In genomic region chr1:45604239-45604638, GRCh38 we compare ENCODE assay signal across 18 cellular contexts. TPM values are rescaled to one million over a fixed set of nuclear protein-coding genes. Genes with fewer than 3 reads are reported as not detected.
DNase-seq lines count a peak whose midpoint lies in the region; ATAC-seq, FAIRE-seq and TF ChIP-seq lines count a peak whose summit lies in the region.
"Had no signal": no experiment of that assay in that cellular context is flagged by ENCODE, and none has a peak within 500 bp of the region (broad histone marks: within the 10 kb centered on the region; RNA-seq: fewer than 3 reads in every experiment).

No MANE protein-coding gene starts in this region.

- peaks cover 94% of the 10 kb centered on the region for H3K36me3 ChIP-seq in K562 (ENCODE audit: control insufficient read depth, insufficient read depth, low read length)
- H3K36me3 ChIP-seq in mucosa of descending colon (ENCODE audit: low read depth), result no peaks in the 10 kb centered on the region

- peak; percentile 35 for FAIRE-seq in GM18507 (lab: Jason Lieb, UNC)
- no peak for FAIRE-seq in K562 (lab: Jason Lieb, UNC)
- FAIRE-seq: A549, HTR-8/SVneo had no signal

- H4K20me1 ChIP-seq in K562 (replicated peaks; ENCODE audit: control insufficient read depth, insufficient read depth, low read length), result no peaks in the 10 kb centered on the region

- H3K79me2 ChIP-seq in K562 (ENCODE audit: control insufficient read depth, insufficient read depth, low read length), result peaks cover 78% of the 10 kb centered on the region

- 100% methylated on average over 2 of the region's 2 CpGs for WGBS in K562 (ENCODE audit: insufficient coverage, low coverage, missing lambda C conversion rate)

- H3K36me3 Mint-ChIP-seq in activated CD4-positive, alpha-beta T cell treated with anti-CD3 and anti-CD28 coated beads for 36 hours (ENCODE audit: low read depth), result peaks cover 57% of the 10 kb centered on the region
- H3K36me3 Mint-ChIP-seq in activated CD4-positive, alpha-beta T cell treated with anti-CD3 and anti-CD28 coated beads, Interleukin-2, amount 10 ng/mL, durations not matched to agents 7 days and 5 days (ENCODE audit: low read depth), result peaks cover 59% of the 10 kb centered on the region
- peaks cover 87% of the 10 kb centered on the region for H3K36me3 Mint-ChIP-seq in CD4-positive, alpha-beta T cell (ENCODE audit: low read depth)

- H3K27ac ChIP-seq in CD4-positive, alpha-beta T cell (ENCODE audit: low read depth, low read length), result no peak overlapping the region
- H3K27ac ChIP-seq in K562 (ENCODE audit: extremely low read depth, low read depth, low read length), result no peak overlapping the region
- H3K27ac ChIP-seq: 22Rv1, A549, C4-2B had no signal

- no peak for TF ChIP-seq CTCF in CD4-positive, alpha-beta T cell (IDR thresholded peaks at IDR 0.05)
- TF ChIP-seq CTCF in K562 (IDR thresholded peaks at IDR 0.05 in 2 of 3, conservative IDR thresholded peaks at IDR 0.05 in 1 of 3; ENCODE audit: insufficient read depth in 2 of 3, low read depth in 1 of 3, low read length in 3 of 3) (no peak), mucosa of descending colon (IDR thresholded peaks at IDR 0.05) (no peak)

- H3K9me3 Mint-ChIP-seq in activated CD4-positive, alpha-beta T cell treated with anti-CD3 and anti-CD28 coated beads for 36 hours (ENCODE audit: low read depth), result no peaks in the 10 kb centered on the region
- H3K9me3 Mint-ChIP-seq in activated CD4-positive, alpha-beta T cell treated with anti-CD3 and anti-CD28 coated beads, Interleukin-2, amount 10 ng/mL, durations not matched to agents 7 days and 5 days, result no peaks in the 10 kb centered on the region
- H3K9me3 Mint-ChIP-seq in CD4-positive, alpha-beta T cell, result no peaks in the 10 kb centered on the region
- H3K9me3 Mint-ChIP-seq: CD4-positive, alpha-beta memory T cell; IgD-negative memory B cell had no signal

- no peaks in the 10 kb centered on the region for H3K9me1 ChIP-seq in K562 (ENCODE audit: control insufficient read depth, insufficient read depth, low read length)

- no peaks in the 10 kb centered on the region for H3K27me3 ChIP-seq in CD4-positive, alpha-beta T cell (ENCODE audit: control insufficient read depth, insufficient read depth, low read length)
- no peaks in the 10 kb centered on the region for H3K27me3 ChIP-seq in K562 (ENCODE audit: control insufficient read depth in 2 of 2, insufficient read depth in 2 of 2, low read length in 2 of 2)

- H2AFZ ChIP-seq in K562 (ENCODE audit: low read depth, low read length), result no peak overlapping the region

- no peak for ATAC-seq in activated CD4-positive, alpha-beta T cell treated with anti-CD3 and anti-CD28 coated beads for 36 hours
- no peak for ATAC-seq in CD4-positive, alpha-beta T cell (ENCODE audit: poor library complexity)
- ATAC-seq in K562, result no peak
- no peak for ATAC-seq in mucosa of descending colon
- ATAC-seq: A549 had no signal

- intact Hi-C loops in activated CD4-positive, alpha-beta T cell treated with anti-CD3 and anti-CD28 coated beads for 36 hours (cut with DNase I, micrococcal nuclease), result no loop called here
- intact Hi-C loops in CD4-positive, alpha-beta T cell (cut with DNase I, micrococcal nuclease), result no loop called here
- intact Hi-C loops in K562 (cut with micrococcal nuclease) (no loop called here), mucosa of descending colon (cut with DNase I, micrococcal nuclease) (no loop called here)

- H3K27me3 Mint-ChIP-seq in activated CD4-positive, alpha-beta T cell treated with anti-CD3 and anti-CD28 coated beads for 36 hours, result no peaks in the 10 kb centered on the region
- H3K27me3 Mint-ChIP-seq in activated CD4-positive, alpha-beta T cell treated with anti-CD3 and anti-CD28 coated beads, Interleukin-2, amount 10 ng/mL, durations not matched to agents 7 days and 5 days, result no peaks in the 10 kb centered on the region
- H3K27me3 Mint-ChIP-seq in CD4-positive, alpha-beta T cell, result no peaks in the 10 kb centered on the region
- H3K27me3 Mint-ChIP-seq: CD4-positive, alpha-beta memory T cell; IgD-negative memory B cell had no signal

- H3K4me1 ChIP-seq in K562 (replicated peaks in 1 of 2; ENCODE audit: control insufficient read depth in 2 of 2, insufficient read depth in 2 of 2, low read length in 2 of 2), result no peaks in the 10 kb centered on the region; a peak in 1 of 5 replicates
- no peaks in the 10 kb centered on the region for H3K4me1 ChIP-seq in mucosa of descending colon (ENCODE audit: low read depth)

- H3K4me3 Mint-ChIP-seq in activated CD4-positive, alpha-beta T cell treated with anti-CD3 and anti-CD28 coated beads for 36 hours, result no peak overlapping the region
- H3K4me3 Mint-ChIP-seq in activated CD4-positive, alpha-beta T cell treated with anti-CD3 and anti-CD28 coated beads, Interleukin-2, amount 10 ng/mL, durations not matched to agents 7 days and 5 days, result no peak overlapping the region
- no peak overlapping the region for H3K4me3 Mint-ChIP-seq in CD4-positive, alpha-beta T cell
- H3K4me3 Mint-ChIP-seq: CD4-positive, alpha-beta memory T cell; IgD-negative memory B cell had no signal

- in situ Hi-C loops in K562 (cut with MboI), result no loop called here

- no peak for TF ChIP-seq RAD21 in K562 (CRISPR knock-in tag; conservative IDR thresholded peaks at IDR 0.05 in 1 of 2, IDR thresholded peaks at IDR 0.05 in 1 of 2)

- peaks cover 28% of the 10 kb centered on the region for H3K4me1 Mint-ChIP-seq in activated CD4-positive, alpha-beta T cell treated with anti-CD3 and anti-CD28 coated beads for 36 hours
- H3K4me1 Mint-ChIP-seq in activated CD4-positive, alpha-beta T cell treated with anti-CD3 and anti-CD28 coated beads, Interleukin-2, amount 10 ng/mL, durations not matched to agents 7 days and 5 days, result peaks cover 53% of the 10 kb centered on the region
- peaks cover 60% of the 10 kb centered on the region for H3K4me1 Mint-ChIP-seq in CD4-positive, alpha-beta T cell (ENCODE audit: low read depth)

- no peak overlapping the region for H3K4me2 ChIP-seq in K562 (ENCODE audit: insufficient read depth, low read length)
- H3K4me2 ChIP-seq: A549 had no signal

- POLR2A ChIA-PET in activated CD4-positive, alpha-beta T cell treated with anti-CD3 and anti-CD28 coated beads for 36 hours (lab: Charles Lee), result interaction anchor here (0.6 to 1.2 kb wide), 2 partner anchors 9 to 353 kb away, joined by 3 to 4 read pairs; no protein-coding TSS in a partner anchor
- POLR2A ChIA-PET in activated CD4-positive, alpha-beta T cell treated with anti-CD3 and anti-CD28 coated beads, Interleukin-2, amount 10 ng/mL, durations not matched to agents 7 days and 5 days (lab: Charles Lee), result no interaction called here
- POLR2A ChIA-PET in CD4-positive, alpha-beta T cell (lab: Charles Lee), result interaction anchor here (0.6 kb wide), 2 partner anchors 61 to 722 kb away, joined by 3 to 4 read pairs; no protein-coding TSS in a partner anchor
- POLR2A ChIA-PET in K562 (lab: Yijun Ruan, JAX), result interaction anchor here (0.7 to 8.4 kb wide), 6 partner anchors 8 to 82 kb away, joined by 4 to 70 read pairs (median 8); partner anchors contain the start of gene NASP

- no peak for TF ChIP-seq EP300 in K562 (IDR thresholded peaks at IDR 0.05; ENCODE audit: low read length)

- TF ChIP-seq POLR2A in K562 (conservative IDR thresholded peaks at IDR 0.05), result no peak

- H3K27ac Mint-ChIP-seq in activated CD4-positive, alpha-beta T cell treated with anti-CD3 and anti-CD28 coated beads for 36 hours, result peak overlapping the region; percentile 29
- H3K27ac Mint-ChIP-seq in activated CD4-positive, alpha-beta T cell treated with anti-CD3 and anti-CD28 coated beads, Interleukin-2, amount 10 ng/mL, durations not matched to agents 7 days and 5 days, result no peak overlapping the region
- peak overlapping the region; percentile 42 for H3K27ac Mint-ChIP-seq in CD4-positive, alpha-beta T cell

- H3K9ac ChIP-seq in K562 (ENCODE audit: insufficient read depth in 1 of 2, low read depth in 2 of 2, low read length in 2 of 2), result no peak overlapping the region

- no peaks in the 10 kb centered on the region for H3K9me3 ChIP-seq in CD4-positive, alpha-beta T cell (ENCODE audit: control insufficient read depth, low read length)
- no peaks in the 10 kb centered on the region for H3K9me3 ChIP-seq in K562 (replicated peaks; ENCODE audit: control insufficient read depth, insufficient read depth, low read depth, low read length)
- H3K9me3 ChIP-seq in mucosa of descending colon, result no peaks in the 10 kb centered on the region
- H3K9me3 ChIP-seq: A549 had no signal

- CTCF ChIA-PET in activated CD4-positive, alpha-beta T cell treated with anti-CD3 and anti-CD28 coated beads for 36 hours (lab: Charles Lee), result interaction anchor here (0.6 to 1.4 kb wide), 2 partner anchors 10 to 282 kb away, joined by 3 read pairs; no protein-coding TSS in a partner anchor
- CTCF ChIA-PET in activated CD4-positive, alpha-beta T cell treated with anti-CD3 and anti-CD28 coated beads, Interleukin-2, amount 10 ng/mL, durations not matched to agents 7 days and 5 days (lab: Charles Lee), result no interaction called here
- CTCF ChIA-PET in CD4-positive, alpha-beta T cell (lab: Charles Lee), result no interaction called here
- CTCF ChIA-PET in K562 (lab: Yijun Ruan, JAX; ENCODE audit: low intra/inter-chr PET ratio), result no interaction called here

- no TSS peak for BruUV-seq in K562 (replicated peaks; lab: Mats Ljungman, UMichigan)

- H3K4me3 ChIP-seq in K562 (no peak overlapping the region), mucosa of descending colon (no peak overlapping the region)
- H3K4me3 ChIP-seq: A549 had no signal

- no peak for DNase-seq in activated CD4-positive, alpha-beta T cell treated with anti-CD3 and anti-CD28 coated beads for 36 hours
- DNase-seq in activated CD4-positive, alpha-beta T cell treated with anti-CD3 and anti-CD28 coated beads, Interleukin-2, amount 10 ng/mL, durations not matched to agents 7 days and 5 days, result no peak
- no peak for DNase-seq in CD4-positive, alpha-beta T cell
- DNase-seq in GM18507 (ENCODE audit: extremely low spot score, insufficient read length, low read depth), result no peak
- no peak for DNase-seq in K562 (ENCODE audit: extremely low read depth in 1 of 4, low spot score in 3 of 4)
- no peak for DNase-seq in mucosa of descending colon
- DNase-seq in ureter (ENCODE audit: low spot score), result no peak
- DNase-seq: AML-193; CD4-positive, alpha-beta memory T cell; DMS79 treated with DMSO at 0.1 percent for 48 hours; GF-D8; GOT3; H7 had no signal

RNA-seq across cellular contexts. Expression of gene CCDC17, which starts 19.6 kb away (rescaled TPM):
- total RNA-seq in activated CD4-positive, alpha-beta T cell treated with anti-CD3 and anti-CD28 coated beads for 36 hours, result 1 to 10 TPM; 1.0 to 1.6 TPM
- total RNA-seq in activated CD4-positive, alpha-beta T cell treated with anti-CD3 and anti-CD28 coated beads, Interleukin-2, amount 10 ng/mL, durations not matched to agents 7 days and 5 days, result 1 to 10 TPM; 2.3 to 3.3 TPM
- 1 to 10 TPM; 2.1 to 2.3 TPM for total RNA-seq in CD4-positive, alpha-beta T cell
- total RNA-seq in K562 (2011; cell fraction: chromatin; rRNA removed; ENCODE audit: low replicate concordance), result 10.6 and 21.6 TPM in 2 replicates
- 10.8 and 12.8 TPM in 2 replicates for total RNA-seq in K562 (2011; cell fraction: nucleolus; rRNA removed)
- 9.5 and 12.6 TPM in 2 replicates for total RNA-seq in K562 (2011; cell fraction: nucleoplasm; rRNA removed)
- total RNA-seq in K562 (2014; rRNA removed) (0.82 and 2.1 TPM in 2 replicates), K562 (2014; rRNA removed; fragmentation: Illumina TruSeq; extraction: Trizol) (0.62 and 0.73 TPM in 2 replicates), K562 (2015; rRNA removed; fragmentation: Illumina TruSeq; extraction: Trizol) (1.1 and 1.3 TPM in 2 replicates), K562 (2021) (2.0 and 2.4 TPM in 2 replicates), mucosa of descending colon (1 to 10 TPM; 4.1 to 6.8 (median 6.0) TPM), ureter (2.4 TPM)
- polyA plus RNA-seq in K562 (2011; rRNA removed) (0.85 and 1.4 TPM in 2 replicates), K562 (2014; fragmentation: Illumina TruSeq; extraction: Trizol) (0.51 and 0.54 TPM in 2 replicates), K562 (2014; fragmentation: Nextera tagmentation; extraction: Ambion mirVana) (under 1 TPM; 0.20 TPM), K562 (2014; rRNA removed) (1.4 and 1.6 TPM in 2 replicates)
- 0.78 and 0.98 TPM in 2 replicates for polyA plus RNA-seq in K562 (2011; cell fraction: cytosol; rRNA removed)
- polyA plus RNA-seq in K562 (2011; cell fraction: nucleus; rRNA removed), result 9.2 and 13.3 TPM in 2 replicates
- 0.56 and 1.4 TPM in 2 replicates for polyA plus RNA-seq in K562 (2012)
- 1.3 and 1.7 TPM in 2 replicates for polyA minus RNA-seq in K562 (2011; rRNA and poly(A)+ RNA removed)
- 0.76 and 0.91 TPM in 2 replicates for polyA minus RNA-seq in K562 (2011; cell fraction: cytosol; rRNA and poly(A)+ RNA removed)
- polyA minus RNA-seq in K562 (2011; cell fraction: nucleus; rRNA and poly(A)+ RNA removed), result 3.5 and 3.7 TPM in 2 replicates

RNA-seq across cellular contexts. Expression of gene NASP, which starts 20.4 kb away (rescaled TPM):
- 100 to 1,000 TPM; 228 to 282 TPM for total RNA-seq in activated CD4-positive, alpha-beta T cell treated with anti-CD3 and anti-CD28 coated beads for 36 hours
- 100 to 1,000 TPM; 193 to 198 TPM for total RNA-seq in activated CD4-positive, alpha-beta T cell treated with anti-CD3 and anti-CD28 coated beads, Interleukin-2, amount 10 ng/mL, durations not matched to agents 7 days and 5 days
- total RNA-seq in CD4-positive, alpha-beta T cell, result 100 to 1,000 TPM; 110 to 112 TPM
- 238 and 493 TPM in 2 replicates for total RNA-seq in K562 (2011; cell fraction: chromatin; rRNA removed; ENCODE audit: low replicate concordance)
- total RNA-seq in K562 (2011; cell fraction: nucleolus; rRNA removed), result 142 and 174 TPM in 2 replicates
- 284 and 450 TPM in 2 replicates for total RNA-seq in K562 (2011; cell fraction: nucleoplasm; rRNA removed)
- total RNA-seq in K562 (2014; rRNA removed), result 348 and 419 TPM in 2 replicates
- 452 and 498 TPM in 2 replicates for total RNA-seq in K562 (2014; rRNA removed; fragmentation: Illumina TruSeq; extraction: Trizol)
- total RNA-seq in K562 (2015; rRNA removed; fragmentation: Illumina TruSeq; extraction: Trizol), result 479 and 526 TPM in 2 replicates
- total RNA-seq in K562 (2021), result 297 and 341 TPM in 2 replicates
- 279 and 361 TPM in 2 replicates for polyA plus RNA-seq in K562 (2011; rRNA removed)
- 164 and 221 TPM in 2 replicates for polyA plus RNA-seq in K562 (2011; cell fraction: cytosol; rRNA removed)
- 319 and 321 TPM in 2 replicates for polyA plus RNA-seq in K562 (2011; cell fraction: nucleus; rRNA removed)
- polyA plus RNA-seq in K562 (2012), result 265 and 362 TPM in 2 replicates
- 471 and 546 TPM in 2 replicates for polyA plus RNA-seq in K562 (2014; fragmentation: Illumina TruSeq; extraction: Trizol)
- 100 to 1,000 TPM; 199 to 369 TPM for polyA plus RNA-seq in K562 (2014; fragmentation: Nextera tagmentation; extraction: Ambion mirVana)
- 496 and 578 TPM in 2 replicates for polyA plus RNA-seq in K562 (2014; rRNA removed)
- polyA minus RNA-seq in K562 (2011; rRNA and poly(A)+ RNA removed), result 269 and 276 TPM in 2 replicates
- 152 and 212 TPM in 2 replicates for polyA minus RNA-seq in K562 (2011; cell fraction: cytosol; rRNA and poly(A)+ RNA removed)
- 132 and 189 TPM in 2 replicates for polyA minus RNA-seq in K562 (2011; cell fraction: nucleus; rRNA and poly(A)+ RNA removed)
- 10 to 100 TPM; 51.5 to 69.1 (median 60.1) TPM for total RNA-seq in mucosa of descending colon
- 82.1 TPM for total RNA-seq in ureter

RNA-seq across cellular contexts. Expression of gene AKR1A1, which starts 53.6 kb away (rescaled TPM):
- total RNA-seq in activated CD4-positive, alpha-beta T cell treated with anti-CD3 and anti-CD28 coated beads for 36 hours, result 100 to 1,000 TPM; 140 to 181 TPM
- 100 to 1,000 TPM; 134 to 135 TPM for total RNA-seq in activated CD4-positive, alpha-beta T cell treated with anti-CD3 and anti-CD28 coated beads, Interleukin-2, amount 10 ng/mL, durations not matched to agents 7 days and 5 days
- 10 to 100 TPM; 25.3 to 31.0 TPM for total RNA-seq in CD4-positive, alpha-beta T cell
- 130 and 233 TPM in 2 replicates for total RNA-seq in K562 (2011; cell fraction: chromatin; rRNA removed; ENCODE audit: low replicate concordance)
- 180 and 202 TPM in 2 replicates for total RNA-seq in K562 (2011; cell fraction: nucleolus; rRNA removed)
- total RNA-seq in K562 (2011; cell fraction: nucleoplasm; rRNA removed), result 172 and 179 TPM in 2 replicates
- 98.6 and 121 TPM in 2 replicates for total RNA-seq in K562 (2014; rRNA removed)
- 99.7 and 132 TPM in 2 replicates for total RNA-seq in K562 (2014; rRNA removed; fragmentation: Illumina TruSeq; extraction: Trizol)
- total RNA-seq in K562 (2015; rRNA removed; fragmentation: Illumina TruSeq; extraction: Trizol), result 126 and 127 TPM in 2 replicates
- total RNA-seq in K562 (2021), result 142 and 177 TPM in 2 replicates
- 211 and 285 TPM in 2 replicates for polyA plus RNA-seq in K562 (2011; rRNA removed)
- polyA plus RNA-seq in K562 (2011; cell fraction: cytosol; rRNA removed), result 210 and 307 TPM in 2 replicates
- 171 and 202 TPM in 2 replicates for polyA plus RNA-seq in K562 (2011; cell fraction: nucleus; rRNA removed)
- polyA plus RNA-seq in K562 (2012), result 173 and 250 TPM in 2 replicates
- 139 TPM in 2 replicates for polyA plus RNA-seq in K562 (2014; fragmentation: Illumina TruSeq; extraction: Trizol)
- 100 to 1,000 TPM in 1 of 2 experiments, 10 to 100 TPM in 1; 68.6 to 114 TPM for polyA plus RNA-seq in K562 (2014; fragmentation: Nextera tagmentation; extraction: Ambion mirVana)
- 150 and 184 TPM in 2 replicates for polyA plus RNA-seq in K562 (2014; rRNA removed)
- polyA minus RNA-seq in K562 (2011; rRNA and poly(A)+ RNA removed), result 165 and 169 TPM in 2 replicates
- 102 and 104 TPM in 2 replicates for polyA minus RNA-seq in K562 (2011; cell fraction: cytosol; rRNA and poly(A)+ RNA removed)
- polyA minus RNA-seq in K562 (2011; cell fraction: nucleus; rRNA and poly(A)+ RNA removed), result 66.4 and 89.5 TPM in 2 replicates
- total RNA-seq in mucosa of descending colon, result 100 to 1,000 TPM; 118 to 206 (median 190) TPM
- 120 TPM for total RNA-seq in ureter
